2 cellular contexts compared by ENCODE assay signal in genomic region chr1:153536618-153537375, GRCh38.
TF ChIP-seq lines count a peak whose summit lies in the region.

No MANE protein-coding gene starts in this region.

TF ChIP-seq in HCT116, 20 proteins besides CTCF, POLR2A, EP300 and RAD21:
- peak; percentile 71 for TF ChIP-seq POLR2AphosphoS5 (IDR thresholded peaks at IDR 0.05; ENCODE audit: low read depth, low read length)
- no peak for TF ChIP-seq ZNF274 (IDR thresholded peaks at IDR 0.05; ENCODE audit: low read depth, low read length)
- no peak for TF ChIP-seq YY1 (IDR thresholded peaks at IDR 0.05; ENCODE audit: extremely low read depth, insufficient replicate concordance, low read depth, low read length)
- no peak for TF ChIP-seq ATF3 (IDR thresholded peaks at IDR 0.05)
- no peak for TF ChIP-seq SIN3A (IDR thresholded peaks at IDR 0.05; ENCODE audit: low read depth)
TF ChIP-seq in HCT116: peak in this region for 1.

TF ChIP-seq in GM12878, 131 proteins besides CTCF, POLR2A, EP300 and RAD21:
- 0 out of 2 replicates have a peak, but pooled peaks have one; percentile 2 for TF ChIP-seq DPF2 (IDR thresholded peaks at IDR 0.05)
- no peak for TF ChIP-seq MTA3 (IDR thresholded peaks at IDR 0.05; ENCODE audit: borderline replicate concordance, low read length)
- no peak for TF ChIP-seq CEBPB (IDR thresholded peaks at IDR 0.05; ENCODE audit: borderline replicate concordance in 1 of 2, low read depth in 2 of 2, low read length in 2 of 2)
- TF ChIP-seq TCF12 (IDR thresholded peaks at IDR 0.05; ENCODE audit: low read depth, low read length), result no peak
